ENCODE assay signal across 8 cellular contexts in genomic region chr17:57946798-57947358, GRCh38. TPM values are rescaled to one million over a fixed set of nuclear protein-coding genes. Genes with fewer than 3 reads are reported as not detected.
DNase-seq lines count a peak whose midpoint lies in the region; ATAC-seq, FAIRE-seq and TF ChIP-seq lines count a peak whose summit lies in the region.

No MANE protein-coding gene starts in this region.

- H3K4me1 ChIP-seq in PC-9 (replicated peaks; ENCODE audit: insufficient read depth) (peaks cover 63% of the 10 kb centered on the region), body of pancreas (peaks cover 38% of the 10 kb centered on the region), kidney (ENCODE audit: control insufficient read depth in 1 of 2, insufficient read depth in 1 of 2, low read depth in 1 of 2, low read length in 2 of 2) (peaks cover 29 to 37% of the 10 kb centered on the region in 2 donors)

- CTCF ChIA-PET in PC-9 (lab: Charles Lee), result interaction anchor here (0.5 to 1.9 kb wide), 5 partner anchors 12 to 349 kb away, joined by 3 to 7 read pairs (median 4); no protein-coding TSS in a partner anchor

- H3K79me2 ChIP-seq in PC-9 (ENCODE audit: low read depth), result peaks cover 57% of the 10 kb centered on the region

- H2AFZ ChIP-seq in PC-9, result no peak overlapping the region

- no peak overlapping the region for H3K27ac Mint-ChIP-seq in stimulated activated naive B cell treated with anti-CD40 and anti-IgM and Interleukin-4, amounts not matched to agents 10 μg/mL and 1 μg/mL and 100 μg/mL, for 72 hours

- H3K36me3 ChIP-seq in PC-9 (ENCODE audit: low read depth) (no peaks in the 10 kb centered on the region), body of pancreas (replicated peaks in 1 of 2; ENCODE audit: insufficient read depth in 1 of 2, low read depth in 2 of 2) (no peaks in the 10 kb centered on the region), kidney (ENCODE audit: control insufficient read depth in 1 of 2, insufficient read depth in 2 of 2, low read length in 2 of 2) (no peaks in the 10 kb centered on the region)

- H3K9me3 ChIP-seq in PC-9 (ENCODE audit: insufficient read depth, low read depth) (no peaks in the 10 kb centered on the region), body of pancreas (no peaks in the 10 kb centered on the region), kidney (ENCODE audit: control insufficient read depth in 1 of 2, low read length in 2 of 2) (no peaks in the 10 kb centered on the region)

- no peaks in the 10 kb centered on the region for H3K9me2 ChIP-seq in PC-9 (ENCODE audit: insufficient read depth)

- ATAC-seq in GM19463 (IDR thresholded peaks at IDR 0.05; ENCODE audit: unreplicated experiment) (peak; percentile 84), HG03457 (IDR thresholded peaks at IDR 0.05; ENCODE audit: unreplicated experiment) (peak; percentile 68), body of pancreas (peak; percentile 84)
- peak; percentile 96 for ATAC-seq in stimulated activated naive B cell treated with anti-CD40 and anti-IgM and Interleukin-4, amounts not matched to agents 10 μg/mL and 1 μg/mL and 100 μg/mL, for 72 hours (replicated peaks)

- H3K27ac ChIP-seq in PC-9 (peak overlapping the region; percentile 95), body of pancreas (peak overlapping the region; percentile 66 to 90 (median 76)), kidney (ENCODE audit: low read depth in 2 of 2, low read length in 2 of 2) (peak overlapping the region; percentile 75 to 84)

- no TSS peak for BruUV-seq in PC-9 (replicated peaks; lab: Mats Ljungman, UMichigan)

- 12 to 19% methylated on average over 10 of the region's 10 CpGs for WGBS in body of pancreas, 2 donors

- FAIRE-seq in kidney (lab: Jason Lieb, UNC), result no peak

- peak overlapping the region; percentile 52 to 68 for H3K9ac ChIP-seq in kidney (ENCODE audit: low read length in 2 of 2)

- no peak overlapping the region for H3K4me3 ChIP-seq in PC-9
- peak overlapping the region in 1 of 2 donors; percentile 0 for H3K4me3 ChIP-seq in body of pancreas
- peak overlapping the region; percentile 53 to 72 for H3K4me3 ChIP-seq in kidney (ENCODE audit: low read length in 2 of 2)

- H3K4me1 Mint-ChIP-seq in stimulated activated naive B cell treated with anti-CD40 and anti-IgM and Interleukin-4, amounts not matched to agents 10 μg/mL and 1 μg/mL and 100 μg/mL, for 72 hours, result peaks cover 41 to 59% of the 10 kb centered on the region in 2 donors

- peaks cover 46% of the 10 kb centered on the region for H3F3A ChIP-seq in PC-9 (ENCODE audit: insufficient read depth, low read depth)

- no peaks in the 10 kb centered on the region for H4K20me1 ChIP-seq in PC-9 (ENCODE audit: insufficient read depth)

- TF ChIP-seq CTCF in PC-9 (conservative IDR thresholded peaks at IDR 0.05) (no peak), body of pancreas (IDR thresholded peaks at IDR 0.05) (no peak), kidney (IDR thresholded peaks at IDR 0.05; ENCODE audit: borderline replicate concordance, extremely low read depth, insufficient read depth) (no peak)

- DNase-seq in DMS79 treated with DMSO at 0.1 percent for 48 hours (lab: John Stamatoyannopoulos, UW), result peak; percentile 41
- DNase-seq in PC-9, result peak in 1 of 2 experiments; percentile 60
- peak; percentile 46 to 80 (median 66) for DNase-seq in body of pancreas
- DNase-seq in kidney, result peak; percentile 72
- DNase-seq in stimulated activated naive B cell treated with anti-CD40 and anti-IgM and Interleukin-4, amounts not matched to agents 10 μg/mL and 1 μg/mL and 100 μg/mL, for 72 hours, result peak; percentile 68
- no peak for DNase-seq in OCI-M2 (lab: John Stamatoyannopoulos, UW; ENCODE audit: unreplicated experiment)

- no peaks in the 10 kb centered on the region for H3K36me3 Mint-ChIP-seq in stimulated activated naive B cell treated with anti-CD40 and anti-IgM and Interleukin-4, amounts not matched to agents 10 μg/mL and 1 μg/mL and 100 μg/mL, for 72 hours

- peak in 2 of 3 donors; percentile 49 to 51 for TF ChIP-seq POLR2A in body of pancreas (IDR thresholded peaks at IDR 0.05)

- peak overlapping the region; percentile 73 to 82 for H3K4me3 Mint-ChIP-seq in stimulated activated naive B cell treated with anti-CD40 and anti-IgM and Interleukin-4, amounts not matched to agents 10 μg/mL and 1 μg/mL and 100 μg/mL, for 72 hours

- H3K4me2 ChIP-seq in PC-9, result peak overlapping the region; percentile 68; the same call in 1 of the 2 replicates

- H3K27me3 ChIP-seq in PC-9 (ENCODE audit: insufficient read depth, low read depth) (no peaks in the 10 kb centered on the region), body of pancreas (no peaks in the 10 kb centered on the region)

- intact Hi-C loops in PC-9 (cut with micrococcal nuclease; ENCODE audit: unreplicated experiment), result loop anchor here (5.0 kb wide), 1 partner anchor 85 kb away; no protein-coding TSS in a partner anchor
- intact Hi-C loops in body of pancreas (cut with DNase I), result no loop called here
- intact Hi-C loops in kidney (cut with DNase I), result no loop called here

- no peaks in the 10 kb centered on the region for H3K9me3 Mint-ChIP-seq in stimulated activated naive B cell treated with anti-CD40 and anti-IgM and Interleukin-4, amounts not matched to agents 10 μg/mL and 1 μg/mL and 100 μg/mL, for 72 hours

- H3K27me3 Mint-ChIP-seq in stimulated activated naive B cell treated with anti-CD40 and anti-IgM and Interleukin-4, amounts not matched to agents 10 μg/mL and 1 μg/mL and 100 μg/mL, for 72 hours, result peaks cover 33 to 35% of the 10 kb centered on the region in 2 donors

- POLR2A ChIA-PET in PC-9 (lab: Charles Lee; ENCODE audit: unreplicated experiment), result interaction anchor here (0.5 to 0.8 kb wide), 5 partner anchors 12 to 1264 kb away, joined by 3 to 25 read pairs (median 6); no protein-coding TSS in a partner anchor

RNA-seq across cellular contexts. Expression of gene CUEDC1, which starts 8.3 kb away (rescaled TPM):
- 60.7 and 61.4 TPM in 2 replicates for total RNA-seq in PC-9 (2021)
- total RNA-seq in body of pancreas, result 10 to 100 TPM; 35.8 to 48.1 TPM
- total RNA-seq in kidney, result 52.3 TPM
- 33.0 TPM for polyA plus RNA-seq in kidney (ENCODE audit: insufficient read depth, low read depth, low replicate concordance)

RNA-seq across cellular contexts. Expression of gene VEZF1, which starts 41.2 kb away (rescaled TPM):
- total RNA-seq in PC-9 (2021), result 29.9 and 50.9 TPM in 2 replicates
- total RNA-seq in body of pancreas, result 10 to 100 TPM; 14.5 to 39.4 TPM
- total RNA-seq in kidney, result 92.5 TPM
- polyA plus RNA-seq in kidney (ENCODE audit: insufficient read depth, low read depth, low replicate concordance), result 26.0 TPM
